ENCODE assay signal across 1 cellular context in the genomic region with DNA sequence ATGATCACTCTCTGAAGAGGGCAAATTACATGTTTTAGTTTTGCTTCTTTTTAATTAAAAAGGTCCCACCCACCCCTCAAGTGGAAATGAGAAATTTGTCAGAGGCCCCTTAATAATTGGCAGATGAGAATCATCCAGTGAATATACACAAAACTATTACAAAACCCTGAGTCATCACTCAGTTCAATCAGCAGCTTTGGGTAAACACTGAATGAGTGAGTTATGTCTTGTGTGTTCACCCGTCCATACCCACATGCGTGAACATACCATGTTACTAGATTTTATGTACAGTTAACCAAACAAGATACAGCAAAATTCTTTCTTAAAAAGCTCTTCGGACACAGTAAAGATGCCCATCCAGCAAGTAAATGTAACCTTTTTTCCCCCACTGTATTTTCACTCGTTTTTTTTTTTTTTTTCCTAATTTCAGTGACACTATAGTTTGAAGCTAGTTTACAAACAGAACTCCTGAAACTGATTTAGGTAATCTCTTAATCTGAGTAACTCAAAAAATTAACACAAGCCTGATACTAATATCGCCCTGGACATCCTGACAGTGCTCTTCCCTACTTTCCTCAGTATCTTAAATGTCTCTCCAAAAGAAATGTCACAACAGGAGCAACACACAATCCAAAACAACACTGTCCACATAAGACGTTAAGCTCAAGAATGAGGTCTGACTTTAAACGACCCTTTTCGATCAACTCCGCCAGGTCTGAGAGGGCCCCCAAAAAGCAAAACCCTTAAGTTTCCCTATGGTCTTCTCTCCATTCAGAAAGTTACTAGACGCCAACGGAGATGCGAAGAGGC.
TF ChIP-seq lines count a peak whose summit lies in the region.

No MANE protein-coding gene starts in this region.

TF ChIP-seq in HEK293, 187 proteins besides CTCF, POLR2A, EP300 and RAD21 (continued from another document and continues in another):
- TF ChIP-seq, protein P1, sequence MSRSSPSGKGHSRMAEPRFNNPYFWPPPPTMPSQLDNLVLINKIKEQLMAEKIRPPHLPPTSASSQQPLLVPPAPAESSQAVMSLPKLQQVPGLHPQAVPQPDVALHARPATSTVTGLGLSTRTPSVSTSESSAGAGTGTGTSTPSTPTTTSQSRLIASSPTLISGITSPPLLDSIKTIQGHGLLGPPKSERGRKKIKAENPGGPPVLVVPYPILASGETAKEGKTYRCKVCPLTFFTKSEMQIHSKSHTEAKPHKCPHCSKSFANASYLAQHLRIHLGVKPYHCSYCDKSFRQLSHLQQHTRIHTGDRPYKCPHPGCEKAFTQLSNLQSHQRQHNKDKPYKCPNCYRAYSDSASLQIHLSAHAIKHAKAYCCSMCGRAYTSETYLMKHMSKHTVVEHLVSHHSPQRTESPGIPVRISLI (tag by site-specific recombination; IDR thresholded peaks at IDR 0.05) = peak; percentile 71
- TF ChIP-seq, protein P2, sequence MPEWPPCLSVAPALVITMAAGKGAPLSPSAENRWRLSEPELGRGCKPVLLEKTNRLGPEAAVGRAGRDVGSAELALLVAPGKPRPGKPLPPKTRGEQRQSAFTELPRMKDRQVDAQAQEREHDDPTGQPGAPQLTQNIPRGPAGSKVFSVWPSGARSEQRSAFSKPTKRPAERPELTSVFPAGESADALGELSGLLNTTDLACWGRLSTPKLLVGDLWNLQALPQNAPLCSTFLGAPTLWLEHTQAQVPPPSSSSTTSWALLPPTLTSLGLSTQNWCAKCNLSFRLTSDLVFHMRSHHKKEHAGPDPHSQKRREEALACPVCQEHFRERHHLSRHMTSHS (tag by site-specific recombination; IDR thresholded peaks at IDR 0.05) = no peak
- TF ChIP-seq ZSCAN30 (tag by site-specific recombination; IDR thresholded peaks at IDR 0.05) (no peak), ZNF423 (tag by site-specific recombination; IDR thresholded peaks at IDR 0.05) (no peak), ZNF521 (tag by site-specific recombination; IDR thresholded peaks at IDR 0.05) (no peak), ZNF248 (tag by site-specific recombination; IDR thresholded peaks at IDR 0.05) (no peak), ZFHX2 (tag by site-specific recombination; conservative IDR thresholded peaks at IDR 0.05) (no peak), YY1 (tag by site-specific recombination; IDR thresholded peaks at IDR 0.05) (no peak), OSR2 (tag by site-specific recombination; IDR thresholded peaks at IDR 0.05) (no peak), ZNF404 (tag by site-specific recombination; IDR thresholded peaks at IDR 0.05) (no peak), ZNF529 (tag by site-specific recombination; IDR thresholded peaks at IDR 0.05; ENCODE audit: insufficient replicate concordance) (no peak), HOXC10 (CRISPR knock-in tag; IDR thresholded peaks at IDR 0.05) (no peak), ZNF391 (tag by site-specific recombination; IDR thresholded peaks at IDR 0.05; ENCODE audit: borderline replicate concordance, low read depth) (no peak), ZNF335 (tag by site-specific recombination; conservative IDR thresholded peaks at IDR 0.05) (no peak), ZBTB7A (tag by site-specific recombination; IDR thresholded peaks at IDR 0.05; ENCODE audit: low read depth) (no peak), YY2 (tag by site-specific recombination; IDR thresholded peaks at IDR 0.05) (no peak), ZNF596 (tag by site-specific recombination; IDR thresholded peaks at IDR 0.05) (no peak), KLF7 (tag by site-specific recombination; IDR thresholded peaks at IDR 0.05; ENCODE audit: borderline replicate concordance) (no peak), ZNF837 (tag by site-specific recombination; IDR thresholded peaks at IDR 0.05) (no peak), ZNF571 (tag by site-specific recombination; IDR thresholded peaks at IDR 0.05) (no peak), ZNF555 (tag by site-specific recombination; conservative IDR thresholded peaks at IDR 0.05) (no peak), REPIN1 (tag by site-specific recombination; IDR thresholded peaks at IDR 0.05; ENCODE audit: low read depth) (no peak), WT1 (tag by site-specific recombination; IDR thresholded peaks at IDR 0.05) (no peak), ZNF132 (tag by site-specific recombination; IDR thresholded peaks at IDR 0.05; ENCODE audit: borderline replicate concordance) (no peak), ZNF660 (tag by site-specific recombination; IDR thresholded peaks at IDR 0.05) (no peak; the same call in 1 of the 2 replicates), ZNF2 (tag by site-specific recombination; IDR thresholded peaks at IDR 0.05) (no peak), ZNF623 (tag by site-specific recombination; IDR thresholded peaks at IDR 0.05) (no peak), ZNF19 (tag by site-specific recombination; IDR thresholded peaks at IDR 0.05; ENCODE audit: low read depth) (no peak), ZNF292 (tag by site-specific recombination; IDR thresholded peaks at IDR 0.05; ENCODE audit: borderline replicate concordance, low read depth) (no peak), GLI2 (tag by site-specific recombination; IDR thresholded peaks at IDR 0.05; ENCODE audit: borderline replicate concordance, low read depth) (no peak), ZNF707 (tag by site-specific recombination; IDR thresholded peaks at IDR 0.05) (no peak), SCRT2 (tag by site-specific recombination; IDR thresholded peaks at IDR 0.05) (no peak), ZFP37 (tag by site-specific recombination; IDR thresholded peaks at IDR 0.05) (no peak), ZNF175 (tag by site-specific recombination; IDR thresholded peaks at IDR 0.05) (no peak), ZNF785 (tag by site-specific recombination; IDR thresholded peaks at IDR 0.05) (no peak), ZNF549 (tag by site-specific recombination; IDR thresholded peaks at IDR 0.05) (no peak), ZNF76 (tag by site-specific recombination; IDR thresholded peaks at IDR 0.05; ENCODE audit: borderline replicate concordance, low read depth) (no peak), ZNF658 (tag by site-specific recombination; IDR thresholded peaks at IDR 0.05) (no peak), ZNF544 (tag by site-specific recombination; IDR thresholded peaks at IDR 0.05) (no peak), FEZF1 (tag by site-specific recombination; IDR thresholded peaks at IDR 0.05) (no peak), ZNF112 (tag by site-specific recombination; IDR thresholded peaks at IDR 0.05) (no peak), ZNF701 (tag by site-specific recombination; IDR thresholded peaks at IDR 0.05) (no peak)
- TF ChIP-seq, protein P3, sequence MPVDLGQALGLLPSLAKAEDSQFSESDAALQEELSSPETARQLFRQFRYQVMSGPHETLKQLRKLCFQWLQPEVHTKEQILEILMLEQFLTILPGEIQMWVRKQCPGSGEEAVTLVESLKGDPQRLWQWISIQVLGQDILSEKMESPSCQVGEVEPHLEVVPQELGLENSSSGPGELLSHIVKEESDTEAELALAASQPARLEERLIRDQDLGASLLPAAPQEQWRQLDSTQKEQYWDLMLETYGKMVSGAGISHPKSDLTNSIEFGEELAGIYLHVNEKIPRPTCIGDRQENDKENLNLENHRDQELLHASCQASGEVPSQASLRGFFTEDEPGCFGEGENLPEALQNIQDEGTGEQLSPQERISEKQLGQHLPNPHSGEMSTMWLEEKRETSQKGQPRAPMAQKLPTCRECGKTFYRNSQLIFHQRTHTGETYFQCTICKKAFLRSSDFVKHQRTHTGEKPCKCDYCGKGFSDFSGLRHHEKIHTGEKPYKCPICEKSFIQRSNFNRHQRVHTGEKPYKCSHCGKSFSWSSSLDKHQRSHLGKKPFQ (tag by site-specific recombination; IDR thresholded peaks at IDR 0.05) = 0 out of 2 replicates have a peak, but pooled peaks have one; percentile 11
- TF ChIP-seq, protein P4, sequence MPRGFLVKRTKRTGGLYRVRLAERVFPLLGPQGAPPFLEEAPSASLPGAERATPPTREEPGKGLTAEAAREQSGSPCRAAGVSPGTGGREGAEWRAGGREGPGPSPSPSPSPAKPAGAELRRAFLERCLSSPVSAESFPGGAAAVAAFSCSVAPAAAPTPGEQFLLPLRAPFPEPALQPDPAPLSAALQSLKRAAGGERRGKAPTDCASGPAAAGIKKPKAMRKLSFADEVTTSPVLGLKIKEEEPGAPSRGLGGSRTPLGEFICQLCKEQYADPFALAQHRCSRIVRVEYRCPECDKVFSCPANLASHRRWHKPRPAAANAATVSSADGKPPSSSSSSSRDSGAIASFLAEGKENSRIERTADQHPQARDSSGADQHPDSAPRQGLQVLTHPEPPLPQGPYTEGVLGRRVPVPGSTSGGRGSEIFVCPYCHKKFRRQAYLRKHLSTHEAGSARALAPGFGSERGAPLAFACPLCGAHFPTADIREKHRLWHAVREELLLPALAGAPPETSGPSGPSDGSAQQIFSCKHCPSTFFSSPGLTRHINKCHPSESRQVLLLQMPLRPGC (tag by site-specific recombination; IDR thresholded peaks at IDR 0.05) = no peak; the same call in 1 of the 2 replicates
- TF ChIP-seq, protein P5, sequence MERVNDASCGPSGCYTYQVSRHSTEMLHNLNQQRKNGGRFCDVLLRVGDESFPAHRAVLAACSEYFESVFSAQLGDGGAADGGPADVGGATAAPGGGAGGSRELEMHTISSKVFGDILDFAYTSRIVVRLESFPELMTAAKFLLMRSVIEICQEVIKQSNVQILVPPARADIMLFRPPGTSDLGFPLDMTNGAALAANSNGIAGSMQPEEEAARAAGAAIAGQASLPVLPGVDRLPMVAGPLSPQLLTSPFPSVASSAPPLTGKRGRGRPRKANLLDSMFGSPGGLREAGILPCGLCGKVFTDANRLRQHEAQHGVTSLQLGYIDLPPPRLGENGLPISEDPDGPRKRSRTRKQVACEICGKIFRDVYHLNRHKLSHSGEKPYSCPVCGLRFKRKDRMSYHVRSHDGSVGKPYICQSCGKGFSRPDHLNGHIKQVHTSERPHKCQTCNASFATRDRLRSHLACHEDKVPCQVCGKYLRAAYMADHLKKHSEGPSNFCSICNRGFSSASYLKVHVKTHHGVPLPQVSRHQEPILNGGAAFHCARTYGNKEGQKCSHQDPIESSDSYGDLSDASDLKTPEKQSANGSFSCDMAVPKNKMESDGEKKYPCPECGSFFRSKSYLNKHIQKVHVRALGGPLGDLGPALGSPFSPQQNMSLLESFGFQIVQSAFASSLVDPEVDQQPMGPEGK (tag by site-specific recombination; IDR thresholded peaks at IDR 0.05) = no peak
- TF ChIP-seq, protein P6, sequence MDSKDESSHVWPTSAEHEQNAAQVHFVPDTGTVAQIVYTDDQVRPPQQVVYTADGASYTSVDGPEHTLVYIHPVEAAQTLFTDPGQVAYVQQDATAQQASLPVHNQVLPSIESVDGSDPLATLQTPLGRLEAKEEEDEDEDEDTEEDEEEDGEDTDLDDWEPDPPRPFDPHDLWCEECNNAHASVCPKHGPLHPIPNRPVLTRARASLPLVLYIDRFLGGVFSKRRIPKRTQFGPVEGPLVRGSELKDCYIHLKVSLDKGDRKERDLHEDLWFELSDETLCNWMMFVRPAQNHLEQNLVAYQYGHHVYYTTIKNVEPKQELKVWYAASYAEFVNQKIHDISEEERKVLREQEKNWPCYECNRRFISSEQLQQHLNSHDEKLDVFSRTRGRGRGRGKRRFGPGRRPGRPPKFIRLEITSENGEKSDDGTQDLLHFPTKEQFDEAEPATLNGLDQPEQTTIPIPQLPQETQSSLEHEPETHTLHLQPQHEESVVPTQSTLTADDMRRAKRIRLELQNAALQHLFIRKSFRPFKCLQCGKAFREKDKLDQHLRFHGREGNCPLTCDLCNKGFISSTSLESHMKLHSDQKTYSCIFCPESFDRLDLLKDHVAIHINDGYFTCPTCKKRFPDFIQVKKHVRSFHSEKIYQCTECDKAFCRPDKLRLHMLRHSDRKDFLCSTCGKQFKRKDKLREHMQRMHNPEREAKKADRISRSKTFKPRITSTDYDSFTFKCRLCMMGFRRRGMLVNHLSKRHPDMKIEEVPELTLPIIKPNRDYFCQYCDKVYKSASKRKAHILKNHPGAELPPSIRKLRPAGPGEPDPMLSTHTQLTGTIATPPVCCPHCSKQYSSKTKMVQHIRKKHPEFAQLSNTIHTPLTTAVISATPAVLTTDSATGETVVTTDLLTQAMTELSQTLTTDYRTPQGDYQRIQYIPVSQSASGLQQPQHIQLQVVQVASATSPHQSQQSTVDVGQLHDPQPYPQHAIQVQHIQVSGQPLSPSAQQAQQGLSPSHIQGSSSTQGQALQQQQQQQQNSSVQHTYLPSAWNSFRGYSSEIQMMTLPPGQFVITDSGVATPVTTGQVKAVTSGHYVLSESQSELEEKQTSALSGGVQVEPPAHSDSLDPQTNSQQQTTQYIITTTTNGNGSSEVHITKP (tag by site-specific recombination; IDR thresholded peaks at IDR 0.05) = no peak
- TF ChIP-seq, protein P7, sequence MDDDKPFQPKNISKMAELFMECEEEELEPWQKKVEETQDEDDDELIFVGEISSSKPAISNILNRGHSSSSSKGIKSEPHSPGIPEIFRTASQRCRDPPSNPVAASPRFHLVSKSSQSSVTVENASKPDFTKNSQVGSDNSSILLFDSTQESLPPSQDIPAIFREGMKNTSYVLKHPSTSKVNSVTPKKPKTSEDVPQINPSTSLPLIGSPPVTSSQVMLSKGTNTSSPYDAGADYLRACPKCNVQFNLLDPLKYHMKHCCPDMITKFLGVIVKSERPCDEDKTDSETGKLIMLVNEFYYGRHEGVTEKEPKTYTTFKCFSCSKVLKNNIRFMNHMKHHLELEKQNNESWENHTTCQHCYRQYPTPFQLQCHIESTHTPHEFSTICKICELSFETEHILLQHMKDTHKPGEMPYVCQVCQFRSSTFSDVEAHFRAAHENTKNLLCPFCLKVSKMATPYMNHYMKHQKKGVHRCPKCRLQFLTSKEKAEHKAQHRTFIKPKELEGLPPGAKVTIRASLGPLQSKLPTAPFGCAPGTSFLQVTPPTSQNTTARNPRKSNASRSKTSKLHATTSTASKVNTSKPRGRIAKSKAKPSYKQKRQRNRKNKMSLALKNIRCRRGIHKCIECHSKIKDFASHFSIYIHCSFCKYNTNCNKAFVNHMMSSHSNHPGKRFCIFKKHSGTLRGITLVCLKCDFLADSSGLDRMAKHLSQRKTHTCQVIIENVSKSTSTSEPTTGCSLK (tag by site-specific recombination; IDR thresholded peaks at IDR 0.05) = no peak
- TF ChIP-seq, protein P8, sequence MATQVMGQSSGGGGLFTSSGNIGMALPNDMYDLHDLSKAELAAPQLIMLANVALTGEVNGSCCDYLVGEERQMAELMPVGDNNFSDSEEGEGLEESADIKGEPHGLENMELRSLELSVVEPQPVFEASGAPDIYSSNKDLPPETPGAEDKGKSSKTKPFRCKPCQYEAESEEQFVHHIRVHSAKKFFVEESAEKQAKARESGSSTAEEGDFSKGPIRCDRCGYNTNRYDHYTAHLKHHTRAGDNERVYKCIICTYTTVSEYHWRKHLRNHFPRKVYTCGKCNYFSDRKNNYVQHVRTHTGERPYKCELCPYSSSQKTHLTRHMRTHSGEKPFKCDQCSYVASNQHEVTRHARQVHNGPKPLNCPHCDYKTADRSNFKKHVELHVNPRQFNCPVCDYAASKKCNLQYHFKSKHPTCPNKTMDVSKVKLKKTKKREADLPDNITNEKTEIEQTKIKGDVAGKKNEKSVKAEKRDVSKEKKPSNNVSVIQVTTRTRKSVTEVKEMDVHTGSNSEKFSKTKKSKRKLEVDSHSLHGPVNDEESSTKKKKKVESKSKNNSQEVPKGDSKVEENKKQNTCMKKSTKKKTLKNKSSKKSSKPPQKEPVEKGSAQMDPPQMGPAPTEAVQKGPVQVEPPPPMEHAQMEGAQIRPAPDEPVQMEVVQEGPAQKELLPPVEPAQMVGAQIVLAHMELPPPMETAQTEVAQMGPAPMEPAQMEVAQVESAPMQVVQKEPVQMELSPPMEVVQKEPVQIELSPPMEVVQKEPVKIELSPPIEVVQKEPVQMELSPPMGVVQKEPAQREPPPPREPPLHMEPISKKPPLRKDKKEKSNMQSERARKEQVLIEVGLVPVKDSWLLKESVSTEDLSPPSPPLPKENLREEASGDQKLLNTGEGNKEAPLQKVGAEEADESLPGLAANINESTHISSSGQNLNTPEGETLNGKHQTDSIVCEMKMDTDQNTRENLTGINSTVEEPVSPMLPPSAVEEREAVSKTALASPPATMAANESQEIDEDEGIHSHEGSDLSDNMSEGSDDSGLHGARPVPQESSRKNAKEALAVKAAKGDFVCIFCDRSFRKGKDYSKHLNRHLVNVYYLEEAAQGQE (tag by site-specific recombination; IDR thresholded peaks at IDR 0.05) = no peak
